In genomic region chr11:121133046-121133445, GRCh38 we compare ENCODE assay signal across 30 cellular contexts. TPM values are rescaled to one million over a fixed set of nuclear protein-coding genes. Genes with fewer than 3 reads are reported as not detected.
"Had no signal": no experiment of that assay in that cellular context is flagged by ENCODE, and none has a peak within 500 bp of the region (broad histone marks: within the 10 kb centered on the region; RNA-seq: fewer than 3 reads in every experiment).

No MANE protein-coding gene starts in this region.

- H3K27me3 ChIP-seq: ascending aorta, breast epithelium, cardiac muscle cell, colonic mucosa, esophagus squamous epithelium, gastroesophageal sphincter had no signal

- H3K36me3 Mint-ChIP-seq: activated naive CD4-positive, alpha-beta T cell treated with anti-CD3 and anti-CD28 coated beads, Interleukin-2, amount 10 ng/mL, durations not matched to agents 7 days and 5 days; activated naive CD4-positive, alpha-beta T cell treated with anti-CD3 and anti-CD28 coated beads, Interleukin-2, amount 50 U/mL, for 72 hours; activated naive CD8-positive, alpha-beta T cell treated with anti-CD3 and anti-CD28 coated beads, Interleukin-2, amount 10 ng/mL, durations not matched to agents 7 days and 5 days had no signal

- H3K27me3 Mint-ChIP-seq: activated CD4-positive, alpha-beta memory T cell treated with anti-CD3 and anti-CD28 coated beads, Interleukin-2, amount 10 ng/mL, durations not matched to agents 7 days and 5 days; activated CD4-positive, alpha-beta T cell treated with anti-CD3 and anti-CD28 coated beads for 36 hours; activated CD4-positive, alpha-beta T cell treated with anti-CD3 and anti-CD28 coated beads, Interleukin-2, amount 10 ng/mL, durations not matched to agents 24 days and 14 days; activated naive CD4-positive, alpha-beta T cell treated with anti-CD3 and anti-CD28 coated beads, Interleukin-2, amount 10 ng/mL, durations not matched to agents 7 days and 5 days; activated naive CD8-positive, alpha-beta T cell treated with anti-CD3 and anti-CD28 coated beads, Interleukin-2, amount 10 ng/mL, durations not matched to agents 7 days and 5 days; activated T-cell treated with anti-CD3 and anti-CD28 coated beads, Interleukin-2, amount 50 U/mL, for 24 hours; brain had no signal

- DNase-seq: activated CD4-positive, alpha-beta memory T cell treated with anti-CD3 and anti-CD28 coated beads, Interleukin-2, amount 10 ng/mL, durations not matched to agents 7 days and 5 days; activated CD4-positive, alpha-beta T cell treated with anti-CD3 and anti-CD28 coated beads for 36 hours; activated CD4-positive, alpha-beta T cell treated with anti-CD3 and anti-CD28 coated beads, Interleukin-2, amount 10 ng/mL, durations not matched to agents 24 days and 14 days; activated CD4-positive, CD25-positive, alpha-beta regulatory T cell; activated CD4-positive, CD25-positive, alpha-beta regulatory T cell treated with anti-CD3 and anti-CD28 coated beads, Interleukin-2, amount 50 U/mL, for 72 hours; activated CD8-positive, alpha-beta memory T cell treated with anti-CD3 and anti-CD28 coated beads, Interleukin-2, amount 50 U/mL, for 48 hours; activated gamma-delta T cell; activated naive CD4-positive, alpha-beta T cell; activated naive CD4-positive, alpha-beta T cell treated with anti-CD3 and anti-CD28 coated beads, Interleukin-2, amount 10 ng/mL, durations not matched to agents 7 days and 5 days; activated naive CD8-positive, alpha-beta T cell treated with anti-CD3 and anti-CD28 coated beads, Interleukin-2, amount 10 ng/mL, durations not matched to agents 7 days and 5 days; activated T-cell treated with anti-CD3 and anti-CD28 coated beads for 4 hours; activated T-cell treated with anti-CD3 and anti-CD28 coated beads, Interleukin-2, amount 50 U/mL, for 24 hours; activated T-cell treated with anti-CD3 and anti-CD28 coated beads, Interleukin-2, amount 50 U/mL, for 72 hours; central memory CD4-positive, alpha-beta T cell; cerebellar nuclear complex; colonic mucosa; effector CD8-positive, alpha-beta T cell; esophagus squamous epithelium; foreskin melanocyte; head of caudate nucleus; T1000 had no signal

- H3K4me3 Mint-ChIP-seq: activated CD4-positive, alpha-beta memory T cell treated with anti-CD3 and anti-CD28 coated beads, Interleukin-2, amount 10 ng/mL, durations not matched to agents 7 days and 5 days; activated CD4-positive, alpha-beta T cell treated with anti-CD3 and anti-CD28 coated beads for 36 hours; activated CD4-positive, alpha-beta T cell treated with anti-CD3 and anti-CD28 coated beads, Interleukin-2, amount 10 ng/mL, durations not matched to agents 24 days and 14 days; activated naive CD4-positive, alpha-beta T cell treated with anti-CD3 and anti-CD28 coated beads, Interleukin-2, amount 10 ng/mL, durations not matched to agents 7 days and 5 days; activated naive CD8-positive, alpha-beta T cell treated with anti-CD3 and anti-CD28 coated beads, Interleukin-2, amount 10 ng/mL, durations not matched to agents 7 days and 5 days; activated T-cell treated with anti-CD3 and anti-CD28 coated beads, Interleukin-2, amount 50 U/mL, for 24 hours; activated T-cell treated with anti-CD3 and anti-CD28 coated beads, Interleukin-2, amount 50 U/mL, for 72 hours; brain; T-helper 1 cell treated with Interleukin-12 subunit alpha and Interleukin-12 subunit beta and Interleukin-4 antibody, amounts not matched to agents 30 μg/mL and 1 μg/mL, for 36 hours; T-helper 2 cell treated with Interferon-gamma antibody and Interleukin-4, amounts not matched to agents 5 μg/mL and 100 μg/mL, for 36 hours had no signal

- H3K4me3 ChIP-seq: ascending aorta, breast epithelium, cardiac muscle cell, colonic mucosa, esophagus squamous epithelium, gastroesophageal sphincter had no signal

- H3K9me3 Mint-ChIP-seq: activated CD4-positive, alpha-beta memory T cell treated with anti-CD3 and anti-CD28 coated beads, Interleukin-2, amount 10 ng/mL, durations not matched to agents 7 days and 5 days; activated CD4-positive, alpha-beta T cell treated with anti-CD3 and anti-CD28 coated beads, Interleukin-2, amount 10 ng/mL, durations not matched to agents 24 days and 14 days; activated naive CD4-positive, alpha-beta T cell treated with anti-CD3 and anti-CD28 coated beads, Interleukin-2, amount 10 ng/mL, durations not matched to agents 7 days and 5 days; activated naive CD4-positive, alpha-beta T cell treated with anti-CD3 and anti-CD28 coated beads, Interleukin-2, amount 50 U/mL, for 72 hours; activated naive CD8-positive, alpha-beta T cell treated with anti-CD3 and anti-CD28 coated beads, Interleukin-2, amount 10 ng/mL, durations not matched to agents 7 days and 5 days; activated T-cell treated with anti-CD3 and anti-CD28 coated beads, Interleukin-2, amount 50 U/mL, for 24 hours; activated T-cell treated with anti-CD3 and anti-CD28 coated beads, Interleukin-2, amount 50 U/mL, for 72 hours; brain; T-helper 1 cell treated with Interleukin-12 subunit alpha and Interleukin-12 subunit beta and Interleukin-4 antibody, amounts not matched to agents 30 μg/mL and 1 μg/mL, for 36 hours; T-helper 2 cell treated with Interferon-gamma antibody and Interleukin-4, amounts not matched to agents 5 μg/mL and 100 μg/mL, for 36 hours had no signal

- H3K36me3 ChIP-seq: ascending aorta, breast epithelium, cardiac muscle cell, colonic mucosa, esophagus squamous epithelium had no signal

- H3K4me1 ChIP-seq: ascending aorta, breast epithelium, colonic mucosa, esophagus squamous epithelium, gastroesophageal sphincter had no signal

- H3K9me3 ChIP-seq: ascending aorta, breast epithelium, colonic mucosa, esophagus squamous epithelium, gastroesophageal sphincter had no signal

- H3K27ac ChIP-seq: ascending aorta, breast epithelium, cardiac muscle cell, colonic mucosa, epithelial cell of prostate, esophagus squamous epithelium, gastroesophageal sphincter had no signal

- ATAC-seq: activated CD4-positive, alpha-beta T cell treated with anti-CD3 and anti-CD28 coated beads for 36 hours; activated naive CD4-positive, alpha-beta T cell treated with anti-CD3 and anti-CD28 coated beads, Interleukin-2, amount 50 U/mL, for 72 hours; activated T-cell treated with anti-CD3 and anti-CD28 coated beads, Interleukin-2, amount 50 U/mL, for 72 hours; gastroesophageal sphincter had no signal

- H3K4me1 Mint-ChIP-seq: activated CD4-positive, alpha-beta memory T cell treated with anti-CD3 and anti-CD28 coated beads, Interleukin-2, amount 10 ng/mL, durations not matched to agents 7 days and 5 days; activated CD4-positive, alpha-beta T cell treated with anti-CD3 and anti-CD28 coated beads for 36 hours; activated CD4-positive, alpha-beta T cell treated with anti-CD3 and anti-CD28 coated beads, Interleukin-2, amount 10 ng/mL, durations not matched to agents 24 days and 14 days; activated naive CD4-positive, alpha-beta T cell treated with anti-CD3 and anti-CD28 coated beads, Interleukin-2, amount 10 ng/mL, durations not matched to agents 7 days and 5 days; activated naive CD8-positive, alpha-beta T cell treated with anti-CD3 and anti-CD28 coated beads, Interleukin-2, amount 10 ng/mL, durations not matched to agents 7 days and 5 days; brain had no signal

- H3K27ac Mint-ChIP-seq: activated CD4-positive, alpha-beta memory T cell treated with anti-CD3 and anti-CD28 coated beads, Interleukin-2, amount 10 ng/mL, durations not matched to agents 7 days and 5 days; activated CD4-positive, alpha-beta T cell treated with anti-CD3 and anti-CD28 coated beads for 36 hours; activated CD4-positive, alpha-beta T cell treated with anti-CD3 and anti-CD28 coated beads, Interleukin-2, amount 10 ng/mL, durations not matched to agents 24 days and 14 days; activated naive CD4-positive, alpha-beta T cell treated with anti-CD3 and anti-CD28 coated beads, Interleukin-2, amount 10 ng/mL, durations not matched to agents 7 days and 5 days; activated naive CD4-positive, alpha-beta T cell treated with anti-CD3 and anti-CD28 coated beads, Interleukin-2, amount 50 U/mL, for 72 hours; activated naive CD8-positive, alpha-beta T cell treated with anti-CD3 and anti-CD28 coated beads, Interleukin-2, amount 10 ng/mL, durations not matched to agents 7 days and 5 days; activated T-cell treated with anti-CD3 and anti-CD28 coated beads, Interleukin-2, amount 50 U/mL, for 24 hours; activated T-cell treated with anti-CD3 and anti-CD28 coated beads, Interleukin-2, amount 50 U/mL, for 72 hours; brain; T-helper 1 cell treated with Interleukin-12 subunit alpha and Interleukin-12 subunit beta and Interleukin-4 antibody, amounts not matched to agents 30 μg/mL and 1 μg/mL, for 36 hours; T-helper 2 cell treated with Interferon-gamma antibody and Interleukin-4, amounts not matched to agents 5 μg/mL and 100 μg/mL, for 36 hours had no signal

RNA-seq across cellular contexts. Expression of gene TECTA, which starts 32.0 kb away (rescaled TPM):
- total RNA-seq: ascending aorta had no signal
